29 cellular contexts compared by ENCODE assay signal in genomic region chr1:224238756-224239155, GRCh38. TPM values are rescaled to one million over a fixed set of nuclear protein-coding genes. Genes with fewer than 3 reads are reported as not detected.
DNase-seq lines count a peak whose midpoint lies in the region; ATAC-seq, FAIRE-seq and TF ChIP-seq lines count a peak whose summit lies in the region.
"Had no signal": no experiment of that assay in that cellular context is flagged by ENCODE, and none has a peak within 500 bp of the region (broad histone marks: within the 10 kb centered on the region; RNA-seq: fewer than 3 reads in every experiment).

No MANE protein-coding gene starts in this region.

- no peaks in the 10 kb centered on the region for H3K79me2 ChIP-seq in HepG2 (ENCODE audit: insufficient read depth, low read length)

- no peaks in the 10 kb centered on the region for H3K27me3 Mint-ChIP-seq in CD8-positive, alpha-beta T cell (ENCODE audit: low read depth)
- no peaks in the 10 kb centered on the region for H3K27me3 Mint-ChIP-seq in T-cell
- no peaks in the 10 kb centered on the region for H3K27me3 Mint-ChIP-seq in naive thymus-derived CD8-positive, alpha-beta T cell
- H3K27me3 Mint-ChIP-seq: CD4-positive, alpha-beta T cell had no signal

- H3K4me3 Mint-ChIP-seq in CD8-positive, alpha-beta T cell = no peak overlapping the region
- no peak overlapping the region for H3K4me3 Mint-ChIP-seq in T-cell
- no peak overlapping the region for H3K4me3 Mint-ChIP-seq in naive thymus-derived CD8-positive, alpha-beta T cell
- H3K4me3 Mint-ChIP-seq: CD4-positive, alpha-beta T cell had no signal

- peaks cover 50% of the 10 kb centered on the region for H3K36me3 Mint-ChIP-seq in CD8-positive, alpha-beta T cell
- peaks cover 35% of the 10 kb centered on the region for H3K36me3 Mint-ChIP-seq in T-cell
- H3K36me3 Mint-ChIP-seq in naive thymus-derived CD8-positive, alpha-beta T cell = peaks cover 0 to 59% (median 2%) of the 10 kb centered on the region in 3 donors

- no peak overlapping the region for H3K9ac ChIP-seq in HepG2 (ENCODE audit: insufficient read depth, low read depth, low read length)
- H3K9ac ChIP-seq: BLaER1 had no signal

- intact Hi-C loops in CD8-positive, alpha-beta T cell (cut with DNase I, micrococcal nuclease) = no loop called here
- intact Hi-C loops in ovary (cut with DNase I) = no loop called here
- intact Hi-C loops in HepG2 (cut with micrococcal nuclease; ENCODE audit: unreplicated experiment) = no loop called here

- H4K20me1 ChIP-seq in HepG2 (ENCODE audit: insufficient read depth, low read length) = no peaks in the 10 kb centered on the region
- H4K20me1 ChIP-seq: BLaER1 had no signal

- no peak for TF ChIP-seq EP300 in ovary (IDR thresholded peaks at IDR 0.05)
- no peak for TF ChIP-seq EP300 in HepG2 (IDR thresholded peaks at IDR 0.05; ENCODE audit: low read depth in 2 of 2, low read length in 2 of 2)
- no peak for TF ChIP-seq EP300 in HepG2 (CRISPR knock-in tag; IDR thresholded peaks at IDR 0.05; ENCODE audit: borderline replicate concordance)

- TF ChIP-seq POLR2A in ovary (IDR thresholded peaks at IDR 0.05) (no peak), HepG2 (IDR thresholded peaks at IDR 0.05; ENCODE audit: insufficient read depth in 1 of 2, low read depth in 2 of 2, low read length in 2 of 2) (no peak)

- WGBS in ovary, 3 donors = 57 to 65% (median 57%) methylated on average over 3 of the region's 3 CpGs
- 88% methylated on average over 3 of the region's 3 CpGs for WGBS in HepG2 (ENCODE audit: low lambda C conversion rate)

- no peak overlapping the region for H2AFZ ChIP-seq in HepG2 (ENCODE audit: low read length)

- FAIRE-seq in HepG2 (lab: Jason Lieb, UNC) = no peak
- FAIRE-seq: A204.1, GM18507, K562 had no signal

- BruUV-seq in HepG2 (replicated peaks; lab: Mats Ljungman, UMichigan) = no TSS peak

- H3K36me3 ChIP-seq in CD8-positive, alpha-beta T cell (ENCODE audit: insufficient read depth, low read length) = peaks cover 4% of the 10 kb centered on the region
- H3K36me3 ChIP-seq in ovary (no peaks in the 10 kb centered on the region), HepG2 (replicated peaks in 1 of 2; ENCODE audit: control insufficient read depth in 1 of 2, insufficient read depth in 2 of 2, low read length in 2 of 2) (peaks cover 5 to 18% of the 10 kb centered on the region in 2 experiments; a peak in 4 of 5 replicates)

- DNase-seq in CD8-positive, alpha-beta T cell = no peak
- DNase-seq in T-cell (no peak), left lobe of liver (ENCODE audit: low spot score) (no peak), ovary (no peak), NCI-H2171 treated with DMSO at 0.1 percent for 48 hours (lab: John Stamatoyannopoulos, UW) (no peak), HepG2 (ENCODE audit: low spot score) (no peak), inferior parietal cortex (ENCODE audit: extremely low spot score) (no peak)
- no peak for DNase-seq in naive thymus-derived CD8-positive, alpha-beta T cell
- DNase-seq: CD4-positive, alpha-beta T cell; COR-L47; DMS53; GOT3; HCEC 1CT; Kasumi-1; NCI-H1092 treated with DMSO at 0.1 percent for 48 hours; NCI-H1436; NCI-H187; NCI-H2107; NCI-H446; NCI-H524 treated with DMSO at 0.1 percent for 48 hours; NCI-H774; PC-3; SJCRH30 had no signal

- in situ Hi-C loops in HepG2 (cut with HindIII; ENCODE audit: extremely low pct_ligation_motif_present, low pct_unique_long_range_greater_than_20kb) = no loop called here

- no peaks in the 10 kb centered on the region for H3K27me3 ChIP-seq in CD8-positive, alpha-beta T cell (ENCODE audit: insufficient read depth, low read length)
- no peaks in the 10 kb centered on the region for H3K27me3 ChIP-seq in ovary
- no peaks in the 10 kb centered on the region for H3K27me3 ChIP-seq in HepG2 (ENCODE audit: control insufficient read depth in 1 of 2, insufficient read depth in 2 of 2, low read length in 2 of 2)
- H3K27me3 ChIP-seq: BLaER1, SJCRH30 had no signal

- H3K4me1 Mint-ChIP-seq in CD8-positive, alpha-beta T cell (ENCODE audit: low read depth) = no peaks in the 10 kb centered on the region
- H3K4me1 Mint-ChIP-seq in T-cell = no peaks in the 10 kb centered on the region
- peaks cover 0 to 17% (median 0%) of the 10 kb centered on the region in 4 donors for H3K4me1 Mint-ChIP-seq in naive thymus-derived CD8-positive, alpha-beta T cell

- ATAC-seq in CD8-positive, alpha-beta T cell = no peak
- ATAC-seq in T-cell (replicated peaks in 1 of 4) (no peak), left lobe of liver (peak; percentile 17), HepG2 (no peak)
- ATAC-seq in naive thymus-derived CD8-positive, alpha-beta T cell = no peak
- ATAC-seq: K562, PC-3, SK-N-SH treated with all-trans-retinoic acid at 6 μM for 48 hours had no signal

- TF ChIP-seq RAD21 in HepG2 (CRISPR knock-in tag; IDR thresholded peaks at IDR 0.05) = no peak

- H3K27ac Mint-ChIP-seq in CD8-positive, alpha-beta T cell = peak overlapping the region; percentile 32
- peak overlapping the region; percentile 29 to 75 for H3K27ac Mint-ChIP-seq in T-cell
- H3K27ac Mint-ChIP-seq in naive thymus-derived CD8-positive, alpha-beta T cell = peak overlapping the region in 6 of 10 donors; percentile 7 to 85 (median 34)
- H3K27ac Mint-ChIP-seq: CD4-positive, alpha-beta T cell had no signal

- no peak overlapping the region for H3K27ac ChIP-seq in CD8-positive, alpha-beta T cell (ENCODE audit: low read depth, low read length)
- H3K27ac ChIP-seq in ovary = no peak overlapping the region
- H3K27ac ChIP-seq in HepG2 (ENCODE audit: extremely low read length, insufficient read depth, low read length) = no peak overlapping the region
- H3K27ac ChIP-seq: BLaER1, HL-60, SJCRH30 had no signal

- TF ChIP-seq CTCF in CD8-positive, alpha-beta T cell (IDR thresholded peaks at IDR 0.05) = no peak
- no peak for TF ChIP-seq CTCF in ovary (IDR thresholded peaks at IDR 0.05)
- TF ChIP-seq CTCF in HepG2 (CRISPR knock-in tag; IDR thresholded peaks at IDR 0.05) = no peak

- no peaks in the 10 kb centered on the region for H3K4me1 ChIP-seq in CD8-positive, alpha-beta T cell (ENCODE audit: insufficient read depth, low read length)
- H3K4me1 ChIP-seq in ovary (ENCODE audit: insufficient read depth) (no peaks in the 10 kb centered on the region), HepG2 (ENCODE audit: insufficient read depth, low read length) (no peaks in the 10 kb centered on the region)
- H3K4me1 ChIP-seq: BLaER1, SJCRH30 had no signal

- CTCF ChIA-PET in CD8-positive, alpha-beta T cell (lab: Charles Lee) = no interaction called here
- CTCF ChIA-PET in T-cell (lab: Charles Lee) = interaction anchor here in 1 of 2 donors (0.6 kb wide), 1 partner anchor 179 kb away, joined by 4 read pairs; no protein-coding TSS in a partner anchor
- CTCF ChIA-PET in HepG2 (lab: Yijun Ruan, JAX; ENCODE audit: low intra/inter-chr PET ratio, low total read pairs) = no interaction called here

- H3K9me3 ChIP-seq in CD8-positive, alpha-beta T cell (ENCODE audit: low read length) = no peaks in the 10 kb centered on the region
- no peaks in the 10 kb centered on the region for H3K9me3 ChIP-seq in ovary
- H3K9me3 ChIP-seq in HepG2 (ENCODE audit: low read length) = no peaks in the 10 kb centered on the region
- H3K9me3 ChIP-seq: BLaER1, SJCRH30 had no signal

- no peak overlapping the region for H3K4me2 ChIP-seq in HepG2 (ENCODE audit: low read depth, low read length)
- H3K4me2 ChIP-seq: BLaER1 had no signal

- H3K9me3 Mint-ChIP-seq in CD8-positive, alpha-beta T cell = no peaks in the 10 kb centered on the region
- H3K9me3 Mint-ChIP-seq in T-cell = no peaks in the 10 kb centered on the region
- H3K9me3 Mint-ChIP-seq in naive thymus-derived CD8-positive, alpha-beta T cell = no peaks in the 10 kb centered on the region
- H3K9me3 Mint-ChIP-seq: CD4-positive, alpha-beta T cell had no signal

- H3K4me3 ChIP-seq in CD8-positive, alpha-beta T cell (ENCODE audit: low read depth, low read length) = no peak overlapping the region
- H3K4me3 ChIP-seq in ovary (no peak overlapping the region), HepG2 (replicated peaks in 1 of 3; ENCODE audit: insufficient read depth in 1 of 3, low read depth in 2 of 3, low read length in 3 of 3) (no peak overlapping the region)
- H3K4me3 ChIP-seq: BLaER1, K562, SJCRH30 had no signal

- POLR2A ChIA-PET in CD8-positive, alpha-beta T cell (lab: Charles Lee) = no interaction called here
- POLR2A ChIA-PET in T-cell (lab: Charles Lee) = no interaction called here
- POLR2A ChIA-PET in naive thymus-derived CD8-positive, alpha-beta T cell (lab: Charles Lee) = no interaction called here
- POLR2A ChIA-PET in HepG2 (lab: Yijun Ruan, JAX) = no interaction called here

TF ChIP-seq in HepG2, 621 proteins besides CTCF, POLR2A, EP300 and RAD21 (continues in another document):
- TF ChIP-seq MEF2D (CRISPR knock-in tag; IDR thresholded peaks at IDR 0.05) (no peak), ZNF367 (CRISPR knock-in tag; IDR thresholded peaks at IDR 0.05; ENCODE audit: borderline replicate concordance) (no peak)

RNA-seq across cellular contexts. Expression of gene DEGS1, which starts 55.7 kb away (rescaled TPM):
- 10 to 100 TPM; 52.1 to 54.7 TPM for total RNA-seq in CD8-positive, alpha-beta T cell
- total RNA-seq in T-cell = 10 to 100 TPM; 40.0 to 52.3 (median 44.4) TPM
- 17.2 TPM for total RNA-seq in left lobe of liver
- total RNA-seq in naive thymus-derived CD8-positive, alpha-beta T cell = 10 to 100 TPM; 35.0 to 35.2 TPM
- polyA plus RNA-seq in naive thymus-derived CD8-positive, alpha-beta T cell = 10 to 100 TPM; 49.0 to 77.9 (median 63.4) TPM
- 10 to 100 TPM; 37.9 to 61.3 (median 47.3) TPM for total RNA-seq in ovary
- polyA plus RNA-seq in ovary = 100 to 1,000 TPM in 1 of 2 donors, 10 to 100 TPM in 1; 35.7 to 113 TPM
- 7.8 and 18.1 TPM in 2 replicates for total RNA-seq in HepG2 (2016; rRNA removed; fragmentation: Illumina TruSeq; extraction: Trizol)
- 3.9 and 4.1 TPM in 2 replicates for total RNA-seq in HepG2 (2016; cell fraction: cytosol; rRNA removed; fragmentation: Illumina TruSeq; extraction: Trizol; ENCODE audit: low read depth)
- total RNA-seq in HepG2 (2016; cell fraction: insoluble cytoplasmic fraction; rRNA removed; fragmentation: Illumina TruSeq; extraction: Trizol) = 9.1 and 17.5 TPM in 2 replicates
- total RNA-seq in HepG2 (2016; cell fraction: membrane; rRNA removed; fragmentation: Illumina TruSeq; extraction: Trizol) = 7.7 and 8.1 TPM in 2 replicates
- total RNA-seq in HepG2 (2016; cell fraction: nucleus; rRNA removed; fragmentation: Illumina TruSeq; extraction: Trizol) = 16.1 and 18.0 TPM in 2 replicates
- 27.8 and 35.9 TPM in 2 replicates for polyA plus RNA-seq in HepG2 (2011; rRNA removed)
- 16.4 and 34.9 TPM in 2 replicates for polyA plus RNA-seq in HepG2 (2011; cell fraction: cytosol; rRNA removed)
- 4.6 and 11.0 TPM in 2 replicates for polyA plus RNA-seq in HepG2 (2011; cell fraction: nucleus; rRNA removed)
- 21.7 and 21.9 TPM in 2 replicates for polyA plus RNA-seq in HepG2 (2012)
- polyA plus RNA-seq in HepG2 (2016; cell fraction: cytosol; fragmentation: Illumina TruSeq; extraction: Trizol; ENCODE audit: low read depth) = 3.8 and 4.1 TPM in 2 replicates
- polyA plus RNA-seq in HepG2 (2016; cell fraction: insoluble cytoplasmic fraction; fragmentation: Illumina TruSeq; extraction: Trizol; ENCODE audit: low read depth) = 10.2 and 13.3 TPM in 2 replicates
- 6.0 and 6.5 TPM in 2 replicates for polyA plus RNA-seq in HepG2 (2016; cell fraction: membrane; fragmentation: Illumina TruSeq; extraction: Trizol; ENCODE audit: low read depth)
- polyA plus RNA-seq in HepG2 (2016; cell fraction: nucleus; fragmentation: Illumina TruSeq; extraction: Trizol; ENCODE audit: insufficient read depth, low read depth) = 26.5 and 33.6 TPM in 2 replicates
- polyA minus RNA-seq in HepG2 (2011; rRNA and poly(A)+ RNA removed; ENCODE audit: low replicate concordance) = 8.8 and 84.1 TPM in 2 replicates
- 12.9 and 16.5 TPM in 2 replicates for polyA minus RNA-seq in HepG2 (2011; cell fraction: cytosol; rRNA and poly(A)+ RNA removed)
- 6.3 and 10.9 TPM in 2 replicates for polyA minus RNA-seq in HepG2 (2011; cell fraction: nucleus; rRNA and poly(A)+ RNA removed)
